9 cellular contexts compared by ENCODE assay signal in genomic region chr9:70120834-70121510, GRCh38.
DNase-seq lines count a peak whose midpoint lies in the region; ATAC-seq, FAIRE-seq and TF ChIP-seq lines count a peak whose summit lies in the region.
"Had no signal": no experiment of that assay in that cellular context is flagged by ENCODE, and none has a peak within 500 bp of the region (broad histone marks: within the 10 kb centered on the region; RNA-seq: fewer than 3 reads in every experiment).

No MANE protein-coding gene starts in this region.

- H3K27ac ChIP-seq in tibial artery: peak overlapping the region; percentile 31 to 59

- TF ChIP-seq POLR2A in GM12891 (IDR thresholded peaks at IDR 0.05; ENCODE audit: low read depth, low read length): no peak

- no peaks in the 10 kb centered on the region for H3K4me1 Mint-ChIP-seq in activated CD4-positive, alpha-beta T cell treated with anti-CD3 and anti-CD28 coated beads for 36 hours
- H3K4me1 Mint-ChIP-seq: CD4-positive, CD25-positive, alpha-beta regulatory T cell had no signal

- ATAC-seq in activated CD4-positive, alpha-beta T cell treated with anti-CD3 and anti-CD28 coated beads for 36 hours: peak; percentile 33
- ATAC-seq in GM21526 (IDR thresholded peaks at IDR 0.05; ENCODE audit: low FRiP score, unreplicated experiment): no peak
- no peak for ATAC-seq in HG03025 (IDR thresholded peaks at IDR 0.05; ENCODE audit: low FRiP score, unreplicated experiment)

- no peak overlapping the region for H3K4me3 Mint-ChIP-seq in activated CD4-positive, alpha-beta T cell treated with anti-CD3 and anti-CD28 coated beads for 36 hours
- H3K4me3 Mint-ChIP-seq: CD4-positive, CD25-positive, alpha-beta regulatory T cell had no signal

- CTCF ChIA-PET in activated CD4-positive, alpha-beta T cell treated with anti-CD3 and anti-CD28 coated beads for 36 hours (lab: Charles Lee): interaction anchor here (0.5 to 1.4 kb wide), 3 partner anchors 10 to 595 kb away, joined by 3 to 5 read pairs (median 3); no protein-coding TSS in a partner anchor

- H3K27ac Mint-ChIP-seq in activated CD4-positive, alpha-beta T cell treated with anti-CD3 and anti-CD28 coated beads for 36 hours: no peak overlapping the region
- H3K27ac Mint-ChIP-seq: CD4-positive, CD25-positive, alpha-beta regulatory T cell had no signal

- H3K36me3 Mint-ChIP-seq in activated CD4-positive, alpha-beta T cell treated with anti-CD3 and anti-CD28 coated beads for 36 hours (ENCODE audit: low read depth): no peaks in the 10 kb centered on the region
- H3K36me3 Mint-ChIP-seq: CD4-positive, CD25-positive, alpha-beta regulatory T cell had no signal

- peaks cover 3 to 34% (median 29%) of the 10 kb centered on the region in 3 donors for H3K36me3 ChIP-seq in tibial artery

- intact Hi-C loops in activated CD4-positive, alpha-beta T cell treated with anti-CD3 and anti-CD28 coated beads for 36 hours (cut with DNase I, micrococcal nuclease): no loop called here
- intact Hi-C loops in tibial artery (cut with DNase I; ENCODE audit: low total_unique reads): loop anchor here (5.0 kb wide), 1 partner anchor 481 kb away; no protein-coding TSS in a partner anchor

- no peaks in the 10 kb centered on the region for H3K27me3 ChIP-seq in tibial artery

- TF ChIP-seq CTCF in tibial artery (IDR thresholded peaks at IDR 0.05): peak in 1 of 2 experiments; percentile 24

- H3K4me3 ChIP-seq in tibial artery: no peak overlapping the region

- peaks cover 0 to 42% (median 10%) of the 10 kb centered on the region in 4 donors for H3K4me1 ChIP-seq in tibial artery

- no peak for FAIRE-seq in GM12891 (lab: Jason Lieb, UNC)

- peak; percentile 5 for DNase-seq in activated CD4-positive, alpha-beta T cell treated with anti-CD3 and anti-CD28 coated beads for 36 hours
- no peak for DNase-seq in activated CD4-positive, alpha-beta T cell treated with anti-CD3 and anti-CD28 coated beads for 1 hour
- peak; percentile 94 for DNase-seq in amniotic epithelial cell (ENCODE audit: low read depth)
- DNase-seq in iPS-NIHi7 (ENCODE audit: extremely low spot score): peak; percentile 46
- DNase-seq in tibial artery: peak; percentile 85 to 92
- DNase-seq in GM12891 (ENCODE audit: insufficient read length, low spot score): no peak
- DNase-seq: CD4-positive, CD25-positive, alpha-beta regulatory T cell had no signal

- no peaks in the 10 kb centered on the region for H3K9me3 Mint-ChIP-seq in activated CD4-positive, alpha-beta T cell treated with anti-CD3 and anti-CD28 coated beads for 36 hours (ENCODE audit: low read depth)

- H3K9me3 ChIP-seq in tibial artery: no peaks in the 10 kb centered on the region

- peaks cover 4% of the 10 kb centered on the region for H3K27me3 Mint-ChIP-seq in activated CD4-positive, alpha-beta T cell treated with anti-CD3 and anti-CD28 coated beads for 36 hours

- POLR2A ChIA-PET in activated CD4-positive, alpha-beta T cell treated with anti-CD3 and anti-CD28 coated beads for 36 hours (lab: Charles Lee): no interaction called here

TF ChIP-seq in GM12891, 5 proteins besides CTCF, POLR2A, EP300 and RAD21:
- TF ChIP-seq POU2F2 (IDR thresholded peaks at IDR 0.05; ENCODE audit: low read depth, low read length) (no peak), SPI1 (IDR thresholded peaks at IDR 0.05; ENCODE audit: low read depth, low read length) (no peak), POLR2AphosphoS5 (IDR thresholded peaks at IDR 0.05; ENCODE audit: low read depth, low read length) (no peak), TAF1 (IDR thresholded peaks at IDR 0.05; ENCODE audit: low read depth, low read length) (no peak), PAX5 (IDR thresholded peaks at IDR 0.05; ENCODE audit: insufficient read depth, low read length, severe bottlenecking) (no peak)

Comparison
In these comparisons a context has a peak if more than half of its experiments do, and no peak if none do; other contexts are left out.
1. DNase-seq: peak in activated CD4-positive, alpha-beta T cell treated with anti-CD3 and anti-CD28 coated beads for 36 hours (single experiment), amniotic epithelial cell (single experiment), iPS-NIHi7 (single experiment) and tibial artery (2 of 2); none in activated CD4-positive, alpha-beta T cell treated with anti-CD3 and anti-CD28 coated beads for 1 hour (single experiment) and GM12891 (single experiment).